Comparison of ENCODE assay signal across 1 cellular context in the genomic region with DNA sequence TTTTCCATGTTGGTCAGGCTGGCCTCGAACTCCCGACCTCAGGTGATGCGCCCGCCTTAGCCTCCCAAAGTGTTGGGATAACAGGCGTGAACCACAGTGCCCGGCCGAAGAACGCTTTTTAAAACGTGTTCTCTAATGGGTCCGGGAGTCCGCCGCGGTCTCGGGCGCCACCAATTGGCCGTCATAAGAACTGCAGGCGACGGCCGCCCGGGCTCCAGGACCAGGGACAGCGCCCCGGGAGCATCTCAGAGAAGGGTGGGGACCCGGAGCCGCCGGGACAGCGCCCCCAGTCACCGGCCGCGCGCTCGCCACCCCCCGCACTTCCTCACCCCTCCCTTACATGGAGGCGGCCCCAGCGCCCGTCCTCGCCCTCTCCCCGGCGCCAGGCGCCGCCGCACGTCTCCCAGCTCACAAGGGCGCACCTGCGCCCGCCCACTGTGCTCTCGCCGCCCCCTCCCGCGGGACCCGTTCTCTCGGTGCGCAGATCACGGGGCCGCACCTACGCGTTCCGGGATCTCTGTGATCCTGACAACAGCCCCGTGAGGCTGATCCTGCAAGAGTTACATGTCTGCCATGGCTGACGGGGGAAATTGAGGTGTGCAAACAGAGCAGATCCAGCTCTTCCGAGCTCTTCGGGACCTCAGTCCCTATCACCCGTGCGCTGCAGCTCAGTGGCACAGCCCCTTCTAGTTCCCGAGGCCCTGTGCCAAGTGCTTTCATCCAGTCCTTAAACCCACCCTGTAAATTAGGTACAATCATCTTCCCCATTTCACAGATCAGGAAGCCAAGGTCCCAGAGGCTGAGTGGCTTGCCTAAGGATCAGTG.
A peak's percentile ranks its signal among the peaks of the same experiment; 100 is the strongest.
TF ChIP-seq lines count a peak whose summit lies in the region.

No MANE protein-coding gene starts in this region.

TF ChIP-seq in SK-N-SH treated with all-trans-retinoic acid at 6 μM for 48 hours, 23 proteins besides CTCF, POLR2A, EP300 and RAD21 (continued from another document):
- TF ChIP-seq, protein P1, sequence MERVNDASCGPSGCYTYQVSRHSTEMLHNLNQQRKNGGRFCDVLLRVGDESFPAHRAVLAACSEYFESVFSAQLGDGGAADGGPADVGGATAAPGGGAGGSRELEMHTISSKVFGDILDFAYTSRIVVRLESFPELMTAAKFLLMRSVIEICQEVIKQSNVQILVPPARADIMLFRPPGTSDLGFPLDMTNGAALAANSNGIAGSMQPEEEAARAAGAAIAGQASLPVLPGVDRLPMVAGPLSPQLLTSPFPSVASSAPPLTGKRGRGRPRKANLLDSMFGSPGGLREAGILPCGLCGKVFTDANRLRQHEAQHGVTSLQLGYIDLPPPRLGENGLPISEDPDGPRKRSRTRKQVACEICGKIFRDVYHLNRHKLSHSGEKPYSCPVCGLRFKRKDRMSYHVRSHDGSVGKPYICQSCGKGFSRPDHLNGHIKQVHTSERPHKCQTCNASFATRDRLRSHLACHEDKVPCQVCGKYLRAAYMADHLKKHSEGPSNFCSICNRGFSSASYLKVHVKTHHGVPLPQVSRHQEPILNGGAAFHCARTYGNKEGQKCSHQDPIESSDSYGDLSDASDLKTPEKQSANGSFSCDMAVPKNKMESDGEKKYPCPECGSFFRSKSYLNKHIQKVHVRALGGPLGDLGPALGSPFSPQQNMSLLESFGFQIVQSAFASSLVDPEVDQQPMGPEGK (CRISPR knock-in tag; IDR thresholded peaks at IDR 0.05; ENCODE audit: borderline replicate concordance): peak; percentile 92; the same call in 1 of the 2 replicates
- TF ChIP-seq TCF4 (CRISPR knock-in tag; IDR thresholded peaks at IDR 0.05; ENCODE audit: borderline replicate concordance): no peak
- TF ChIP-seq BACH2 (CRISPR knock-in tag; IDR thresholded peaks at IDR 0.05; ENCODE audit: borderline replicate concordance): no peak
- TF ChIP-seq ZNF565 (CRISPR knock-in tag; conservative IDR thresholded peaks at IDR 0.05; ENCODE audit: low read depth): no peak
- TF ChIP-seq CSDC2 (CRISPR knock-in tag; IDR thresholded peaks at IDR 0.05): peak; percentile 94
- TF ChIP-seq, protein P2, sequence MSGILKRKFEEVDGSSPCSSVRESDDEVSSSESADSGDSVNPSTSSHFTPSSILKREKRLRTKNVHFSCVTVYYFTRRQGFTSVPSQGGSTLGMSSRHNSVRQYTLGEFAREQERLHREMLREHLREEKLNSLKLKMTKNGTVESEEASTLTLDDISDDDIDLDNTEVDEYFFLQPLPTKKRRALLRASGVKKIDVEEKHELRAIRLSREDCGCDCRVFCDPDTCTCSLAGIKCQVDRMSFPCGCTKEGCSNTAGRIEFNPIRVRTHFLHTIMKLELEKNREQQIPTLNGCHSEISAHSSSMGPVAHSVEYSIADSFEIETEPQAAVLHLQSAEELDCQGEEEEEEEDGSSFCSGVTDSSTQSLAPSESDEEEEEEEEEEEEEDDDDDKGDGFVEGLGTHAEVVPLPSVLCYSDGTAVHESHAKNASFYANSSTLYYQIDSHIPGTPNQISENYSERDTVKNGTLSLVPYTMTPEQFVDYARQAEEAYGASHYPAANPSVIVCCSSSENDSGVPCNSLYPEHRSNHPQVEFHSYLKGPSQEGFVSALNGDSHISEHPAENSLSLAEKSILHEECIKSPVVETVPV (CRISPR knock-in tag; IDR thresholded peaks at IDR 0.05): no peak
- no peak for TF ChIP-seq OSR1 (CRISPR knock-in tag; IDR thresholded peaks at IDR 0.05)
